ENCODE assay signal across 1 cellular context in genomic region chr9:27542519-27542918, GRCh38.
TF ChIP-seq lines count a peak whose summit lies in the region.

No MANE protein-coding gene starts in this region.

TF ChIP-seq in GM23338, 12 proteins besides CTCF, POLR2A, EP300 and RAD21:
- TF ChIP-seq EZH2phosphoT487 (IDR thresholded peaks at IDR 0.05; ENCODE audit: unreplicated experiment) (no peak), REST (IDR thresholded peaks at IDR 0.05; ENCODE audit: unreplicated experiment) (no peak), ETS1 (IDR thresholded peaks at IDR 0.05) (no peak), CREB1 (CRISPR knock-in tag; IDR thresholded peaks at IDR 0.05; ENCODE audit: low read depth) (no peak), EZH2 (IDR thresholded peaks at IDR 0.05; ENCODE audit: low read depth, unreplicated experiment) (no peak), NANOG (IDR thresholded peaks at IDR 0.05; ENCODE audit: borderline replicate concordance) (no peak), ZNF462 (CRISPR knock-in tag; IDR thresholded peaks at IDR 0.05) (no peak), STAT1 (IDR thresholded peaks at IDR 0.05; ENCODE audit: unreplicated experiment) (no peak), ZNF114 (CRISPR knock-in tag; IDR thresholded peaks at IDR 0.05) (no peak), JUNB (IDR thresholded peaks at IDR 0.05; ENCODE audit: unreplicated experiment) (no peak), POLR2AphosphoS5 (IDR thresholded peaks at IDR 0.05; ENCODE audit: low read depth) (no peak), ZNF331 (CRISPR knock-in tag; IDR thresholded peaks at IDR 0.05; ENCODE audit: low read depth) (no peak)
TF ChIP-seq in GM23338: peak in this region for 0.
